15 cellular contexts compared by ENCODE assay signal in the genomic region with DNA sequence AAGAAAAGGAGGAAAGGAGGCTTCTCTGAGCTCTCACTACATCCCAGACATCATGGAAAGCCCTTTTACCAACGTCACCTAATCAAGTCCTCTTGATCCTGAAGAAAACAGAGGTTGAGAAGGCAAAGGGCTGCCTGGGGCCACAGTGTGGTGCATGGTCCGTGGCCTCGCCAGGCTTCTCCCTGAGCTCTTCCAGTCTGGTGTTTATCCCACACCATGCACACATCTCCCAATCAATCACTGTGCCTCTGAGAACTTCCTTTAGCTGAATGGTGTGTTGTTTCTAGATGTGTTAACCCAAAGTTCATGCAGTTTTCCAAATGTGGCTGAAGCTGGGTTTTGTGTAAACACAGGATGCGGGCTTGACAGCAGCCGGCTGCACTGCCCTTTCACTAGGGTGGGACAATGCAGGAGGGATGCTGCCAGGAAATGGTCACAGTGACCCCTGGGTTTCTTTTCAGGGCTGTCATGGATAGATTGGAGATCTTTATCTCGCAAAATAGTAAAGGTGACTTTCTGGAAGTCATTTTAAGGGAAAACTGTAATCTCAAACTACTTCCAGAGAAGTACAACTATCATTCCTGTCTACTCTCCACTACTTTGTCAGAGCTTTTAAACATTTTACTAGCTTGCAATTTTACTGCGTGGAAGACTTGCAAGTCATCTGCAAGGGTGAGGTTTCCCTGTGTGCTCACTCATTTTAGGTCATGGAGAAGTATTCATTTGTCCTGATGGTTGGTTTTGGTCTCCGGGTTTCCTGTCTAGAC. TPM values are rescaled to one million over a fixed set of nuclear protein-coding genes. Genes with fewer than 3 reads are reported as not detected.
DNase-seq lines count a peak whose midpoint lies in the region; ATAC-seq and TF ChIP-seq lines count a peak whose summit lies in the region.
"Had no signal": no experiment of that assay in that cellular context is flagged by ENCODE, and none has a peak within 500 bp of the region (broad histone marks: within the 10 kb centered on the region; RNA-seq: fewer than 3 reads in every experiment).

No MANE protein-coding gene starts in this region.

- H3K9me2 ChIP-seq in hepatocyte (replicated peaks; ENCODE audit: insufficient read depth), result no peaks in the 10 kb centered on the region

- H2AK5ac ChIP-seq in trophoblast cell (ENCODE audit: low read length), result peak overlapping the region; percentile 7

- H4K20me1 ChIP-seq in hepatocyte (ENCODE audit: insufficient read depth, poor library complexity, severe bottlenecking), result no peaks in the 10 kb centered on the region

- H3K4ac ChIP-seq in trophoblast cell (ENCODE audit: low read depth, low read length), result peak overlapping the region; percentile 43

- H3K4me2 ChIP-seq in hepatocyte, result no peak overlapping the region
- H3K4me2 ChIP-seq in trophoblast cell (ENCODE audit: low read length), result no peak overlapping the region

- DNase-seq in ELR (ENCODE audit: low read depth), result peak; percentile 49
- DNase-seq in brain microvascular endothelial cell, result peak; percentile 39
- DNase-seq in hepatocyte (ENCODE audit: low spot score), result no peak
- no peak for DNase-seq in trophoblast cell
- no peak for DNase-seq in CD1c-positive myeloid dendritic cell (ENCODE audit: extremely low spot score)
- DNase-seq in NCI-H1436 (lab: John Stamatoyannopoulos, UW), result no peak
- DNase-seq: activated B cell treated with CpG ODN at 0.5 μM for 24 hours; effector CD4-positive, alpha-beta T cell; MG63; NCI-H526 treated with DMSO at 0.1 percent for 48 hours had no signal

- H3K79me1 ChIP-seq in trophoblast cell (ENCODE audit: low read length), result peaks cover 22% of the 10 kb centered on the region

- peak overlapping the region; percentile 59 for H3K14ac ChIP-seq in trophoblast cell (ENCODE audit: low read length)

- H3K36me3 ChIP-seq in brain microvascular endothelial cell (replicated peaks) (no peaks in the 10 kb centered on the region), hepatocyte (replicated peaks; ENCODE audit: insufficient read depth, low read depth) (no peaks in the 10 kb centered on the region), trophoblast cell (ENCODE audit: control insufficient read depth in 1 of 2, insufficient read depth in 2 of 2, low read length in 2 of 2) (no peaks in the 10 kb centered on the region)
- H3K36me3 ChIP-seq: MG63 had no signal

- H3K27ac ChIP-seq in brain microvascular endothelial cell, result peak overlapping the region; percentile 16
- peak overlapping the region; percentile 61 for H3K27ac ChIP-seq in hepatocyte
- H3K27ac ChIP-seq in trophoblast cell (ENCODE audit: low read depth, low read length), result peak overlapping the region; percentile 50

- H3K27me3 ChIP-seq in brain microvascular endothelial cell (replicated peaks), result no peaks in the 10 kb centered on the region
- H3K27me3 ChIP-seq in hepatocyte, result no peaks in the 10 kb centered on the region
- H3K27me3 ChIP-seq in trophoblast cell (ENCODE audit: insufficient read depth, low read length), result no peaks in the 10 kb centered on the region
- H3K27me3 ChIP-seq: MG63 had no signal

- H3K23ac ChIP-seq in trophoblast cell (ENCODE audit: low read length), result no peak overlapping the region

- peak overlapping the region; percentile 77 for H2BK120ac ChIP-seq in trophoblast cell (ENCODE audit: insufficient read depth, low read length, poor library complexity)

- no peak overlapping the region for H4K12ac ChIP-seq in trophoblast cell (ENCODE audit: low read depth, low read length)

- H3K9me3 ChIP-seq in hepatocyte (ENCODE audit: low read depth) (no peaks in the 10 kb centered on the region), trophoblast cell (ENCODE audit: insufficient read depth, low read depth, low read length) (no peaks in the 10 kb centered on the region)
- H3K9me3 ChIP-seq: MG63 had no signal

- no peak overlapping the region for H3K18ac ChIP-seq in trophoblast cell (ENCODE audit: low read length)

- no peak for ATAC-seq in HG02981 (IDR thresholded peaks at IDR 0.05; ENCODE audit: unreplicated experiment)
- ATAC-seq in GM21825 (IDR thresholded peaks at IDR 0.05; ENCODE audit: unreplicated experiment), result no peak
- ATAC-seq: Panc1 had no signal

- H3K4me1 ChIP-seq in hepatocyte (ENCODE audit: insufficient read depth) (peaks cover 29% of the 10 kb centered on the region), trophoblast cell (ENCODE audit: control insufficient read depth in 1 of 2, insufficient read depth in 2 of 2, low read length in 2 of 2) (peaks cover 18 to 23% of the 10 kb centered on the region in 2 experiments)

- no peak overlapping the region for H3K4me3 ChIP-seq in brain microvascular endothelial cell (ENCODE audit: low read depth, low read length)
- no peak overlapping the region for H3K4me3 ChIP-seq in hepatocyte
- H3K4me3 ChIP-seq in trophoblast cell (ENCODE audit: low read depth, low read length), result no peak overlapping the region
- H3K4me3 ChIP-seq: MG63 had no signal

- no peaks in the 10 kb centered on the region for H3K79me2 ChIP-seq in hepatocyte
- H3K79me2 ChIP-seq in trophoblast cell (ENCODE audit: control insufficient read depth, insufficient read depth, low read length, poor library complexity), result no peaks in the 10 kb centered on the region

- peak overlapping the region; percentile 50 for H2BK5ac ChIP-seq in trophoblast cell (ENCODE audit: low read depth, low read length, poor library complexity)

- H2AFZ ChIP-seq in hepatocyte (no peak overlapping the region), trophoblast cell (ENCODE audit: insufficient read depth, low read length, poor library complexity) (no peak overlapping the region)

- H2BK12ac ChIP-seq in trophoblast cell (ENCODE audit: low read length), result peak overlapping the region; percentile 61

- peak overlapping the region; percentile 87 for H4K91ac ChIP-seq in trophoblast cell (ENCODE audit: low read depth, low read length)

- TF ChIP-seq CTCF in brain microvascular endothelial cell (IDR thresholded peaks at IDR 0.05; ENCODE audit: low read depth, low read length, missing control alignments) (no peak), hepatocyte (IDR thresholded peaks at IDR 0.05; ENCODE audit: poor library complexity) (no peak)

- in situ Hi-C loops in brain microvascular endothelial cell (cut with HindIII; ENCODE audit: low pct_ligation_motif_present, low sequenced_read_pairs), result no loop called here

- no peak overlapping the region for H3K9ac ChIP-seq in trophoblast cell (ENCODE audit: low read length)

- WGBS in hepatocyte (ENCODE audit: low lambda C conversion rate, missing lambda C conversion rate), result 46% methylated on average over 8 of the region's 8 CpGs
- no CpG with 5 or more reads among the region's 8 CpGs for WGBS in trophoblast cell (ENCODE audit: extremely low coverage, insufficient coverage, insufficient read length)

- peak overlapping the region; percentile 25 for H4K8ac ChIP-seq in trophoblast cell (ENCODE audit: low read depth, low read length)

RNA-seq across cellular contexts. Expression of a gene that starts 54.6 kb away (rescaled TPM):
- total RNA-seq in hepatocyte, result 1.3 and 10.5 TPM in 2 replicates
- polyA plus RNA-seq in hepatocyte, result 5.8 and 11.4 TPM in 2 replicates
- polyA plus RNA-seq in trophoblast cell (2013), result 1.0 and 1.4 TPM in 2 replicates
- total RNA-seq: activated B cell treated with CpG ODN at 0.5 μM for 24 hours, glomerular endothelial cell, progenitor cell of endocrine pancreas had no signal

Comparison
In these comparisons a context has a peak if more than half of its experiments do, and no peak if none do; other contexts are left out.
1. DNase-seq: peak in ELR (single experiment) and brain microvascular endothelial cell (single experiment); none in hepatocyte (single experiment), trophoblast cell (0 of 2), CD1c-positive myeloid dendritic cell (single experiment) and NCI-H1436 (single experiment).
2. Peak in every context shown above with its lines, with median percentiles within 50 percentile points of each other: H3K27ac ChIP-seq.